In the genomic region with DNA sequence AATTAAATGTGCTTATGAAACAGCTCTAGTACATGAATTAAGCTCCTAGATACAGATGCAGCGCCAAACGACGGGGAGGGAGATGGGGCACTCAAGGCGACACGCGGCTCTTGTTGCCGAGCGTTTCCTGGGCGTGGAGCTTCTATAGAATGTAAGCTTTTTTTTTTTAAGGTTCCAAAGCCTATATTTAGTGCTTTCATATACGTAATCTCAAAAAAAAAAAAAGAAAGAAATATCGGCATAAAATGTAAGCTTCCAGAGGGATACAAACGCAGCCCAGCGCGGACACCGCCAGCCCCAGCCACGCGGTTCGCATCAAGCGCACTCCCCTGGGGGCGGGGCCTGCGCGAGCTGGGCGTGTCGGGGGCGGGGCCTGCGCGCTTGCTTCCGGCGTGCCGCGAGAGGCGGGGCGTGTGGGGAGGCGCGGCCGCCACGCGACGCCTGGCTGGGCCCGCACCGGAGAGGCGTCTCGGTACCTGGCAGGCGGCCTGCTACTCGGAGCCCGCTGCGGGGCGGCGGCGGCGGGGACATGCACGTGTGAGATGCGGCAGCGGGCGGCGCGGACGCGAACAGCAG, we compare ENCODE assay signal across 8 cellular contexts. TPM values are rescaled to one million over a fixed set of nuclear protein-coding genes. Genes with fewer than 3 reads are reported as not detected.
A peak's percentile ranks its signal among the peaks of the same experiment; 100 is the strongest.
DNase-seq lines count a peak whose midpoint lies in the region; ATAC-seq and TF ChIP-seq lines count a peak whose summit lies in the region.

A gene with protein sequence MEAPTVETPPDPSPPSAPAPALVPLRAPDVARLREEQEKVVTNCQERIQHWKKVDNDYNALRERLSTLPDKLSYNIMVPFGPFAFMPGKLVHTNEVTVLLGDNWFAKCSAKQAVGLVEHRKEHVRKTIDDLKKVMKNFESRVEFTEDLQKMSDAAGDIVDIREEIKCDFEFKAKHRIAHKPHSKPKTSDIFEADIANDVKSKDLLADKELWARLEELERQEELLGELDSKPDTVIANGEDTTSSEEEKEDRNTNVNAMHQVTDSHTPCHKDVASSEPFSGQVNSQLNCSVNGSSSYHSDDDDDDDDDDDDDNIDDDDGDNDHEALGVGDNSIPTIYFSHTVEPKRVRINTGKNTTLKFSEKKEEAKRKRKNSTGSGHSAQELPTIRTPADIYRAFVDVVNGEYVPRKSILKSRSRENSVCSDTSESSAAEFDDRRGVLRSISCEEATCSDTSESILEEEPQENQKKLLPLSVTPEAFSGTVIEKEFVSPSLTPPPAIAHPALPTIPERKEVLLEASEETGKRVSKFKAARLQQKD (plus strand): TSS at position 412 of the 576 bp plus-strand sequence. CDS start 309 bp downstream, outside the sequence.

- intact Hi-C loops in ascending aorta (cut with DNase I) = loop anchor here (1.0 to 10.0 kb wide), 6 partner anchors 97 to 1413 kb away; partner anchors contain the start of genes C19orf12, CCNE1, PLEKHF1 and POP4
- intact Hi-C loops in aorta (cut with DNase I) = loop anchor here in 1 of 2 donors (5.0 kb wide), 1 partner anchor 130 kb away; the partner anchor contains the start of gene CCNE1

- no peaks in the 10 kb centered on the region for H3K27me3 ChIP-seq in ascending aorta
- H3K27me3 ChIP-seq in aorta (ENCODE audit: control insufficient read depth in 1 of 2, insufficient read depth in 2 of 2, low read length in 1 of 2) = peaks cover 0 to 3% of the 10 kb centered on the region in 2 donors

- DNase-seq in NCI-H187 (lab: John Stamatoyannopoulos, UW) = peak; percentile 65 to 83
- DNase-seq in T-helper 2 cell treated with Interferon-gamma antibody and Interleukin-4, amounts not matched to agents 5 μg/mL and 100 μg/mL, for 36 hours (ENCODE audit: low spot score) = peak; percentile 91
- peak; percentile 28 to 93 for DNase-seq in ascending aorta (ENCODE audit: low spot score in 2 of 2)
- DNase-seq in hepatic stellate cell (ENCODE audit: low spot score) = peak; percentile 87
- peak; percentile 91 for DNase-seq in retina
- DNase-seq in aorta = peak; percentile 93 to 98

- TF ChIP-seq CTCF in ascending aorta (IDR thresholded peaks at IDR 0.05) = no peak

- H3K4me1 ChIP-seq in ascending aorta = peaks cover 0 to 18% of the 10 kb centered on the region in 2 donors
- peaks cover 0 to 4% of the 10 kb centered on the region in 2 donors for H3K4me1 ChIP-seq in aorta (ENCODE audit: control insufficient read depth in 1 of 2, insufficient read depth in 2 of 2, low read length in 2 of 2)

- H3K4me3 ChIP-seq in ascending aorta (peak within 1 kb of the TSS; percentile 98 to 99), aorta (ENCODE audit: low read length in 2 of 2) (peak within 1 kb of the TSS; percentile 98)

- H3K27me3 Mint-ChIP-seq in T-helper 2 cell treated with Interferon-gamma antibody and Interleukin-4, amounts not matched to agents 5 μg/mL and 100 μg/mL, for 36 hours (ENCODE audit: low read depth) = no peaks in the 10 kb centered on the region

- H3K36me3 Mint-ChIP-seq in T-helper 2 cell treated with Interferon-gamma antibody and Interleukin-4, amounts not matched to agents 5 μg/mL and 100 μg/mL, for 36 hours (ENCODE audit: low read depth) = peaks cover 12% of the 10 kb centered on the region

- ATAC-seq in GM18499 (IDR thresholded peaks at IDR 0.05; ENCODE audit: insufficient read depth, unreplicated experiment) (peak; percentile 36), HG02885 (IDR thresholded peaks at IDR 0.05; ENCODE audit: poor library complexity, unreplicated experiment) (peak; percentile 84), aorta (ENCODE audit: low FRiP score) (peak; percentile 97)

- H3K9me3 ChIP-seq in ascending aorta (no peaks in the 10 kb centered on the region), aorta (ENCODE audit: control insufficient read depth, low read length) (peaks cover 1% of the 10 kb centered on the region)

- H3K27ac Mint-ChIP-seq in T-helper 2 cell treated with Interferon-gamma antibody and Interleukin-4, amounts not matched to agents 5 μg/mL and 100 μg/mL, for 36 hours = peak within 1 kb of the TSS; percentile 95

- H3K36me3 ChIP-seq in ascending aorta (no peaks in the 10 kb centered on the region), aorta (ENCODE audit: control insufficient read depth in 1 of 2, insufficient read depth in 2 of 2, low read length in 1 of 2) (no peaks in the 10 kb centered on the region)

- H3K27ac ChIP-seq in ascending aorta (peak within 1 kb of the TSS; percentile 77 to 78), aorta (ENCODE audit: low read depth in 1 of 2, low read length in 2 of 2) (peak within 1 kb of the TSS in 1 of 2 donors; percentile 65)

- WGBS in aorta, 2 donors = 0 to 1% methylated on average over 42 to 59 of the region's 59 CpGs

- peak within 1 kb of the TSS; percentile 97 for H3K4me3 Mint-ChIP-seq in T-helper 2 cell treated with Interferon-gamma antibody and Interleukin-4, amounts not matched to agents 5 μg/mL and 100 μg/mL, for 36 hours

- H3K9me3 Mint-ChIP-seq in T-helper 2 cell treated with Interferon-gamma antibody and Interleukin-4, amounts not matched to agents 5 μg/mL and 100 μg/mL, for 36 hours = peaks cover 9% of the 10 kb centered on the region

- H3K4me1 Mint-ChIP-seq in T-helper 2 cell treated with Interferon-gamma antibody and Interleukin-4, amounts not matched to agents 5 μg/mL and 100 μg/mL, for 36 hours (ENCODE audit: low read depth) = peaks cover 32% of the 10 kb centered on the region

RNA-seq across cellular contexts. Expression of the gene that starts here (rescaled TPM):
- total RNA-seq in ascending aorta (23.8 TPM), aorta (10 to 100 TPM; 51.4 to 55.9 TPM)
- polyA plus RNA-seq in aorta = 10 to 100 TPM; 29.0 to 36.7 TPM

Comparison
In these comparisons a context has a peak if more than half of its experiments do, and no peak if none do; other contexts are left out.
1. ATAC-seq: peak in every context shown above with its lines; median percentile 97 in aorta; 84 in HG02885; 36 in GM18499.